29 cellular contexts compared by ENCODE assay signal in genomic region chr1:12359734-12360133, GRCh38.
DNase-seq lines count a peak whose midpoint lies in the region; ATAC-seq and TF ChIP-seq lines count a peak whose summit lies in the region.
"Had no signal": no experiment of that assay in that cellular context is flagged by ENCODE, and none has a peak within 500 bp of the region (broad histone marks: within the 10 kb centered on the region; RNA-seq: fewer than 3 reads in every experiment).

No MANE protein-coding gene starts in this region.

- no peaks in the 10 kb centered on the region for H3K9me3 Mint-ChIP-seq in activated naive CD8-positive, alpha-beta T cell (ENCODE audit: low read depth)
- H3K9me3 Mint-ChIP-seq in activated naive CD8-positive, alpha-beta T cell treated with anti-CD3 and anti-CD28 coated beads for 36 hours, result no peaks in the 10 kb centered on the region
- H3K9me3 Mint-ChIP-seq in T-helper 2 cell treated with Interferon-gamma antibody and Interleukin-4, amounts not matched to agents 5 μg/mL and 100 μg/mL, for 36 hours, result no peaks in the 10 kb centered on the region
- no peaks in the 10 kb centered on the region for H3K9me3 Mint-ChIP-seq in type B pancreatic cell
- H3K9me3 Mint-ChIP-seq: activated naive CD4-positive, alpha-beta T cell treated with anti-CD3 and anti-CD28 coated beads, Interleukin-2, amount 50 U/mL, for 24 hours; activated T-cell treated with anti-CD3 and anti-CD28 coated beads, Interleukin-2, amount 50 U/mL, for 72 hours; neural crest cell; stimulated activated naive CD8-positive, alpha-beta T cell treated with anti-CD3 and anti-CD28 coated beads, Interleukin-15, amount 100 ng/mL, for 72 hours had no signal

- H3K4me1 ChIP-seq in left ventricle myocardium inferior, result peaks cover 42% of the 10 kb centered on the region
- H3K4me1 ChIP-seq in lower lobe of right lung, result peaks cover 9% of the 10 kb centered on the region
- H3K4me1 ChIP-seq: BE2C had no signal

- H3K27ac ChIP-seq in left ventricle myocardium inferior (replicated peaks), result peak overlapping the region; percentile 6
- H3K27ac ChIP-seq in lower lobe of right lung, result no peak overlapping the region
- H3K27ac ChIP-seq: body of pancreas, GM23248, transverse colon had no signal

- no peak for ATAC-seq in lower lobe of right lung
- ATAC-seq: activated T-cell treated with anti-CD3 and anti-CD28 coated beads, Interleukin-2, amount 50 U/mL, for 72 hours; body of pancreas; PC-3; sciatic nerve; stimulated activated naive CD8-positive, alpha-beta T cell treated with anti-CD3 and anti-CD28 coated beads, Interleukin-15, amount 100 ng/mL, for 72 hours had no signal

- peaks cover 25% of the 10 kb centered on the region for H3K36me3 Mint-ChIP-seq in activated naive CD8-positive, alpha-beta T cell
- peaks cover 38% of the 10 kb centered on the region for H3K36me3 Mint-ChIP-seq in activated naive CD8-positive, alpha-beta T cell treated with anti-CD3 and anti-CD28 coated beads for 36 hours
- peaks cover 66% of the 10 kb centered on the region for H3K36me3 Mint-ChIP-seq in T-helper 2 cell treated with Interferon-gamma antibody and Interleukin-4, amounts not matched to agents 5 μg/mL and 100 μg/mL, for 36 hours (ENCODE audit: low read depth)
- H3K36me3 Mint-ChIP-seq in type B pancreatic cell, result peaks cover 52% of the 10 kb centered on the region

- intact Hi-C loops in left ventricle myocardium inferior (cut with micrococcal nuclease) (no loop called here), lower lobe of right lung (cut with DNase I) (no loop called here)

- H3K4me3 ChIP-seq in left ventricle myocardium inferior (no peak overlapping the region), lower lobe of right lung (no peak overlapping the region)
- H3K4me3 ChIP-seq: body of pancreas, GM23248, transverse colon had no signal

- H3K27ac Mint-ChIP-seq in activated naive CD8-positive, alpha-beta T cell, result peak overlapping the region; percentile 9
- H3K27ac Mint-ChIP-seq in activated naive CD8-positive, alpha-beta T cell treated with anti-CD3 and anti-CD28 coated beads for 36 hours, result no peak overlapping the region
- peak overlapping the region; percentile 51 for H3K27ac Mint-ChIP-seq in T-helper 2 cell treated with Interferon-gamma antibody and Interleukin-4, amounts not matched to agents 5 μg/mL and 100 μg/mL, for 36 hours
- peak overlapping the region; percentile 37 for H3K27ac Mint-ChIP-seq in type B pancreatic cell
- H3K27ac Mint-ChIP-seq: activated naive CD4-positive, alpha-beta T cell treated with anti-CD3 and anti-CD28 coated beads, Interleukin-2, amount 50 U/mL, for 24 hours; activated T-cell treated with anti-CD3 and anti-CD28 coated beads, Interleukin-2, amount 50 U/mL, for 72 hours; stimulated activated naive CD8-positive, alpha-beta T cell treated with anti-CD3 and anti-CD28 coated beads, Interleukin-15, amount 100 ng/mL, for 72 hours had no signal

- H3K27me3 Mint-ChIP-seq in activated naive CD8-positive, alpha-beta T cell, result no peaks in the 10 kb centered on the region
- H3K27me3 Mint-ChIP-seq in activated naive CD8-positive, alpha-beta T cell treated with anti-CD3 and anti-CD28 coated beads for 36 hours, result no peaks in the 10 kb centered on the region
- no peaks in the 10 kb centered on the region for H3K27me3 Mint-ChIP-seq in T-helper 2 cell treated with Interferon-gamma antibody and Interleukin-4, amounts not matched to agents 5 μg/mL and 100 μg/mL, for 36 hours (ENCODE audit: low read depth)
- no peaks in the 10 kb centered on the region for H3K27me3 Mint-ChIP-seq in type B pancreatic cell
- H3K27me3 Mint-ChIP-seq: activated naive CD4-positive, alpha-beta T cell treated with anti-CD3 and anti-CD28 coated beads, Interleukin-2, amount 50 U/mL, for 24 hours; stimulated activated naive CD8-positive, alpha-beta T cell treated with anti-CD3 and anti-CD28 coated beads, Interleukin-15, amount 100 ng/mL, for 72 hours had no signal

- peaks cover 3% of the 10 kb centered on the region for H3K4me1 Mint-ChIP-seq in activated naive CD8-positive, alpha-beta T cell (ENCODE audit: low read depth)
- H3K4me1 Mint-ChIP-seq in activated naive CD8-positive, alpha-beta T cell treated with anti-CD3 and anti-CD28 coated beads for 36 hours, result peaks cover 3% of the 10 kb centered on the region
- peaks cover 18% of the 10 kb centered on the region for H3K4me1 Mint-ChIP-seq in T-helper 2 cell treated with Interferon-gamma antibody and Interleukin-4, amounts not matched to agents 5 μg/mL and 100 μg/mL, for 36 hours (ENCODE audit: low read depth)
- H3K4me1 Mint-ChIP-seq in type B pancreatic cell (ENCODE audit: unreplicated experiment), result peaks cover 29% of the 10 kb centered on the region
- H3K4me1 Mint-ChIP-seq: activated naive CD4-positive, alpha-beta T cell treated with anti-CD3 and anti-CD28 coated beads, Interleukin-2, amount 50 U/mL, for 24 hours had no signal

- TF ChIP-seq CTCF in left ventricle myocardium inferior (IDR thresholded peaks at IDR 0.05; ENCODE audit: borderline replicate concordance) (no peak), type B pancreatic cell (conservative IDR thresholded peaks at IDR 0.05) (no peak), lower lobe of right lung (IDR thresholded peaks at IDR 0.05) (no peak)

- DNase-seq in activated naive CD8-positive, alpha-beta T cell treated with anti-CD3 and anti-CD28 coated beads for 36 hours, result no peak
- DNase-seq in T-helper 2 cell treated with Interferon-gamma antibody and Interleukin-4, amounts not matched to agents 5 μg/mL and 100 μg/mL, for 36 hours (ENCODE audit: low spot score), result no peak
- DNase-seq in left ventricle myocardium inferior (no peak), type B pancreatic cell (ENCODE audit: extremely low spot score, unreplicated experiment) (no peak), lower lobe of right lung (no peak), NCI-H2196 (lab: John Stamatoyannopoulos, UW; ENCODE audit: unreplicated experiment) (no peak), NCI-H1436 treated with DMSO at 0.1 percent for 48 hours (lab: John Stamatoyannopoulos, UW) (no peak)
- DNase-seq: activated CD4-positive, alpha-beta T cell treated with anti-CD3 and anti-CD28 coated beads for 1 hour; activated T-cell treated with anti-CD3 and anti-CD28 coated beads, Interleukin-2, amount 50 U/mL, for 72 hours; BE2C; body of pancreas; COR-L47; DMS79; effector memory CD4-positive, alpha-beta T cell; erythroblast; GM23248; islet precursor cell; NCI-H1105; NCI-H2081; NCI-H446 treated with DMSO at 0.1 percent for 48 hours; PC-3; SIG-M5; stimulated activated CD4-positive, alpha-beta T cell treated with anti-CD3 and anti-CD28 coated beads, Interleukin-15, amount 100 ng/mL, for 24 hours; stimulated activated naive CD8-positive, alpha-beta T cell treated with anti-CD3 and anti-CD28 coated beads, Interleukin-15, amount 100 ng/mL, for 72 hours; transverse colon had no signal

- H3K4me3 Mint-ChIP-seq in activated naive CD8-positive, alpha-beta T cell, result no peak overlapping the region
- H3K4me3 Mint-ChIP-seq in activated naive CD8-positive, alpha-beta T cell treated with anti-CD3 and anti-CD28 coated beads for 36 hours, result no peak overlapping the region
- peak overlapping the region; percentile 45 for H3K4me3 Mint-ChIP-seq in T-helper 2 cell treated with Interferon-gamma antibody and Interleukin-4, amounts not matched to agents 5 μg/mL and 100 μg/mL, for 36 hours
- no peak overlapping the region for H3K4me3 Mint-ChIP-seq in type B pancreatic cell
- H3K4me3 Mint-ChIP-seq: activated naive CD4-positive, alpha-beta T cell treated with anti-CD3 and anti-CD28 coated beads, Interleukin-2, amount 50 U/mL, for 24 hours; activated T-cell treated with anti-CD3 and anti-CD28 coated beads, Interleukin-2, amount 50 U/mL, for 72 hours; neural crest cell; stimulated activated naive CD8-positive, alpha-beta T cell treated with anti-CD3 and anti-CD28 coated beads, Interleukin-15, amount 100 ng/mL, for 72 hours had no signal

- no peaks in the 10 kb centered on the region for H3K9me3 ChIP-seq in left ventricle myocardium inferior (replicated peaks)
- no peaks in the 10 kb centered on the region for H3K9me3 ChIP-seq in lower lobe of right lung
- H3K9me3 ChIP-seq: BE2C, body of pancreas, transverse colon had no signal

- H3K27me3 ChIP-seq in left ventricle myocardium inferior (ENCODE audit: low read depth), result no peaks in the 10 kb centered on the region
- H3K27me3 ChIP-seq in lower lobe of right lung (ENCODE audit: low read depth), result no peaks in the 10 kb centered on the region
- H3K27me3 ChIP-seq: BE2C, body of pancreas, transverse colon had no signal

- peaks cover 89% of the 10 kb centered on the region for H3K36me3 ChIP-seq in left ventricle myocardium inferior
- peaks cover 88% of the 10 kb centered on the region for H3K36me3 ChIP-seq in lower lobe of right lung
- H3K36me3 ChIP-seq: BE2C had no signal
